8 cellular contexts compared by ENCODE assay signal in the genomic region with DNA sequence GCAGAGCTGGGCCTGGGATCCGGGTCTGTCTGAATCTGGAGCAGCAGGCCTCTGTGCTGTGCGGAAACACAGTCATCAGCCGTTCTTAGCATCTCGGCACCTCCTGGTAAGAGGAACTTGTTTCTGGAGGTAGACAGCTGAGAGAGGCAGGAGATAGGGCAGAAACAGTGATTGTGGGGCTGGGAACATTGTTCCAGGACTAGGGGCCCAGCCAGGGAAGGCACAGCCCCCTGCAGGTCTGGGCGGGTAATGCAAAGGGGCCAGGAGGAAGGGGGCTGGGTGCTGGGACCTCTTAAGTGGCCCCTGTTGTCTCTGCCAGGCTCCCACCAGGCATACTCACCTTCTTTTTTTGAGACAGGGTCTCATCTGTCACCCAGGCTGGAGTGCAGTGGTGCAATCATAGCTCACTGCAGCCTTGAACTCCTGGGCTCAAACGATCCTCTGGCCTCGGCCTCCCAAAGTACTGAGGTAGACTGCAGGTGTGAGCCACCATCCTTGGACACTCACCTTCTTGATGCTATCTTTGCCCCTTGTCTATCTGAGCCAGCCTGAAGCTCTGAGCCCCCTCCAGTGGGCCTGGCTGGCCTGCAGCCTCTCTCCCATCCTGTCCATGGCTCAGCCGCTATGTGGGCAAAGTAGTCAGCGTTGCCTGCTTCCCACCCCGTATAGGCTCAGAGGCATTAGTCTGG.
DNase-seq lines count a peak whose midpoint lies in the region; ATAC-seq, FAIRE-seq and TF ChIP-seq lines count a peak whose summit lies in the region.

No MANE protein-coding gene starts in this region.

- H3K9me2 ChIP-seq in SU-DHL-6 (replicated peaks; ENCODE audit: insufficient read depth, low read length): no peaks in the 10 kb centered on the region

- no peaks in the 10 kb centered on the region for H3F3A ChIP-seq in SU-DHL-6 (ENCODE audit: insufficient read depth)

- TF ChIP-seq CTCF in SU-DHL-6 (IDR thresholded peaks at IDR 0.05; ENCODE audit: insufficient read depth, low read length, poor library complexity, severe bottlenecking): peak; percentile 59

- no peak overlapping the region for H3K9ac ChIP-seq in SU-DHL-6 (ENCODE audit: low read length)

- H2AFZ ChIP-seq in SU-DHL-6 (ENCODE audit: low read depth, low read length, severe bottlenecking): no peak overlapping the region

- H4K20me1 ChIP-seq in SU-DHL-6 (ENCODE audit: low read depth, low read length): no peaks in the 10 kb centered on the region

- H3K27ac ChIP-seq in SU-DHL-6 (ENCODE audit: low read depth, low read length): no peak overlapping the region

- no peaks in the 10 kb centered on the region for H3K36me3 ChIP-seq in SU-DHL-6 (ENCODE audit: low read length)

- H3K9me3 ChIP-seq in SU-DHL-6 (ENCODE audit: insufficient read depth, low read length): no peaks in the 10 kb centered on the region

- no peak overlapping the region for H3K4me3 ChIP-seq in SU-DHL-6 (ENCODE audit: insufficient read depth, low read length, poor library complexity, severe bottlenecking)

- H3K27me3 ChIP-seq in SU-DHL-6 (ENCODE audit: low read length): no peaks in the 10 kb centered on the region

- no peak for FAIRE-seq in frontal cortex (lab: Jason Lieb, UNC)

- peak; percentile 59 for DNase-seq in COLO668 (lab: John Stamatoyannopoulos, UW; ENCODE audit: unreplicated experiment)
- peak; percentile 47 for DNase-seq in GM19238 (ENCODE audit: insufficient read length, low spot score)
- peak; percentile 60 for DNase-seq in left kidney (ENCODE audit: low read depth, low spot score)
- DNase-seq in frontal cortex (ENCODE audit: low spot score in 2 of 2): no peak

- ATAC-seq in HG02884 (IDR thresholded peaks at IDR 0.05; ENCODE audit: unreplicated experiment): no peak
- no peak for ATAC-seq in GM21367 (IDR thresholded peaks at IDR 0.05; ENCODE audit: unreplicated experiment)
- ATAC-seq in HG03097 (IDR thresholded peaks at IDR 0.05; ENCODE audit: low FRiP score, unreplicated experiment): no peak

- H3K4me2 ChIP-seq in SU-DHL-6 (ENCODE audit: low read depth, low read length, poor library complexity, severe bottlenecking): no peak overlapping the region

- no peaks in the 10 kb centered on the region for H3K79me2 ChIP-seq in SU-DHL-6 (ENCODE audit: insufficient read depth, low read length)

Comparison
In these comparisons a context has a peak if more than half of its experiments do, and no peak if none do; other contexts are left out.
1. DNase-seq: peak in COLO668 (single experiment), GM19238 (single experiment) and left kidney (single experiment); none in frontal cortex (0 of 2).